ENCODE assay signal across 8 cellular contexts in genomic region chr4:185004562-185005208, GRCh38. TPM values are rescaled to one million over a fixed set of nuclear protein-coding genes. Genes with fewer than 3 reads are reported as not detected.
DNase-seq lines count a peak whose midpoint lies in the region; ATAC-seq, FAIRE-seq and TF ChIP-seq lines count a peak whose summit lies in the region.

No MANE protein-coding gene starts in this region.

- no peak for FAIRE-seq in GM12891 (lab: Jason Lieb, UNC)

- H3K36me3 ChIP-seq in WERI-Rb-1 (no peaks in the 10 kb centered on the region), iPS DF 6.9 (ENCODE audit: control insufficient read depth, insufficient read depth, low read length) (no peaks in the 10 kb centered on the region), spleen (no peaks in the 10 kb centered on the region)

- no peaks in the 10 kb centered on the region for H3K9me3 Mint-ChIP-seq in activated T-cell treated with anti-CD3 and anti-CD28 coated beads, Interleukin-2, amount 50 U/mL, for 72 hours

- peak overlapping the region; percentile 36 for H3K27ac ChIP-seq in WERI-Rb-1
- no peak overlapping the region for H3K27ac ChIP-seq in iPS DF 6.9 (ENCODE audit: low read length)
- H3K27ac ChIP-seq in spleen: no peak overlapping the region

- TF ChIP-seq POLR2A in spleen (IDR thresholded peaks at IDR 0.05): no peak
- no peak for TF ChIP-seq POLR2A in GM12891 (IDR thresholded peaks at IDR 0.05; ENCODE audit: low read depth, low read length)

- peak; percentile 67 to 68 for ATAC-seq in activated T-cell treated with anti-CD3 and anti-CD28 coated beads, Interleukin-2, amount 50 U/mL, for 72 hours (replicated peaks in 1 of 2)
- ATAC-seq in HG03280 (IDR thresholded peaks at IDR 0.05; ENCODE audit: unreplicated experiment): peak; percentile 23

- no peaks in the 10 kb centered on the region for H3K9me3 ChIP-seq in WERI-Rb-1 (ENCODE audit: severe bottlenecking)
- H3K9me3 ChIP-seq in iPS DF 6.9 (ENCODE audit: control insufficient read depth, insufficient read depth, low read length): no peaks in the 10 kb centered on the region
- H3K9me3 ChIP-seq in spleen: no peaks in the 10 kb centered on the region

- H3K4me1 Mint-ChIP-seq in activated T-cell treated with anti-CD3 and anti-CD28 coated beads, Interleukin-2, amount 50 U/mL, for 72 hours (ENCODE audit: low read depth): peaks cover 12% of the 10 kb centered on the region

- peaks cover 75% of the 10 kb centered on the region for H3K27me3 Mint-ChIP-seq in activated T-cell treated with anti-CD3 and anti-CD28 coated beads, Interleukin-2, amount 50 U/mL, for 72 hours (ENCODE audit: low read depth)

- H3K4me1 ChIP-seq in iPS DF 6.9 (ENCODE audit: control insufficient read depth, insufficient read depth, low read length): no peaks in the 10 kb centered on the region
- H3K4me1 ChIP-seq in spleen: peaks cover 0 to 14% (median 11%) of the 10 kb centered on the region in 6 donors

- H3K36me3 Mint-ChIP-seq in activated T-cell treated with anti-CD3 and anti-CD28 coated beads, Interleukin-2, amount 50 U/mL, for 72 hours (ENCODE audit: insufficient read depth in 2 of 2): no peaks in the 10 kb centered on the region

- no peak for DNase-seq in activated T-cell treated with anti-CD3 and anti-CD28 coated beads, Interleukin-2, amount 50 U/mL, for 72 hours
- DNase-seq in activated T-cell treated with anti-CD3 and anti-CD28 coated beads, Interleukin-2, amount 50 U/mL, for 48 hours: no peak
- DNase-seq in WERI-Rb-1 (peak; percentile 78), iPS DF 6.9 (ENCODE audit: low read depth, low spot score) (no peak), spleen (peak; percentile 80), GM12891 (ENCODE audit: insufficient read length, low spot score) (no peak), dermis blood vessel endothelial cell (no peak)

- peak overlapping the region; percentile 50 to 80 for H3K4me3 Mint-ChIP-seq in activated T-cell treated with anti-CD3 and anti-CD28 coated beads, Interleukin-2, amount 50 U/mL, for 72 hours

- intact Hi-C loops in spleen (cut with DNase I; ENCODE audit: low total_unique reads): loop anchor here (10.0 kb wide), 1 partner anchor 260 kb away; no protein-coding TSS in a partner anchor

- TF ChIP-seq CTCF in WERI-Rb-1 (IDR thresholded peaks at IDR 0.05; ENCODE audit: low read depth, low read length) (peak; percentile 42), spleen (IDR thresholded peaks at IDR 0.05 in 8 of 11, conservative IDR thresholded peaks at IDR 0.05 in 3 of 11) (no peak)

- H3K4me3 ChIP-seq in WERI-Rb-1 (ENCODE audit: low read depth, low read length): peak overlapping the region; percentile 49
- peak overlapping the region; percentile 1; the same call in 1 of the 2 replicates for H3K4me3 ChIP-seq in iPS DF 6.9 (ENCODE audit: low read length)
- H3K4me3 ChIP-seq in spleen: peak overlapping the region in 4 of 8 donors; percentile 1 to 52 (median 16)

- H3K27ac Mint-ChIP-seq in activated T-cell treated with anti-CD3 and anti-CD28 coated beads, Interleukin-2, amount 50 U/mL, for 72 hours: no peak overlapping the region

- WGBS in iPS DF 6.9 (ENCODE audit: insufficient coverage, insufficient read length): no CpG with 5 or more reads among the region's 22 CpGs
- 30 to 59% (median 36%) methylated on average over 13 to 22 of the region's 22 CpGs for WGBS in spleen, 5 donors

- no peaks in the 10 kb centered on the region for H3K27me3 ChIP-seq in WERI-Rb-1 (ENCODE audit: insufficient read depth, low read depth, severe bottlenecking)
- H3K27me3 ChIP-seq in iPS DF 6.9 (ENCODE audit: control insufficient read depth, insufficient read depth, low read length): no peaks in the 10 kb centered on the region; the same call in 1 of the 2 replicates
- peaks cover 0 to 66% (median 10%) of the 10 kb centered on the region in 7 donors for H3K27me3 ChIP-seq in spleen (replicated peaks in 1 of 7)

TF ChIP-seq in GM12891, 5 proteins besides CTCF, POLR2A, EP300 and RAD21:
- TF ChIP-seq TAF1 (IDR thresholded peaks at IDR 0.05; ENCODE audit: low read depth, low read length) (no peak), PAX5 (IDR thresholded peaks at IDR 0.05; ENCODE audit: insufficient read depth, low read length, severe bottlenecking) (no peak), POU2F2 (IDR thresholded peaks at IDR 0.05; ENCODE audit: low read depth, low read length) (no peak), SPI1 (IDR thresholded peaks at IDR 0.05; ENCODE audit: low read depth, low read length) (no peak), POLR2AphosphoS5 (IDR thresholded peaks at IDR 0.05; ENCODE audit: low read depth, low read length) (no peak)

RNA-seq across cellular contexts. Expression of gene HELT, which starts 13.6 kb away (rescaled TPM):
- total RNA-seq in activated T-cell treated with anti-CD3 and anti-CD28 coated beads, Interleukin-2, amount 50 U/mL, for 72 hours: not detected
- total RNA-seq in spleen (not detected), dermis blood vessel endothelial cell (not detected in 2 replicates)
- polyA plus RNA-seq in spleen: under 1 TPM in 2 of 3 donors, not detected in 1; 0.20 to 0.26 TPM
- not detected for polyA plus RNA-seq in GM12891 (2012; ENCODE audit: low read depth, missing spikeins)

Comparison
In these comparisons a context has a peak if more than half of its experiments do, and no peak if none do; other contexts are left out.
1. DNase-seq: peak in WERI-Rb-1 (single experiment) and spleen (single experiment); none in activated T-cell treated with anti-CD3 and anti-CD28 coated beads, Interleukin-2, amount 50 U/mL, for 72 hours (0 of 2), activated T-cell treated with anti-CD3 and anti-CD28 coated beads, Interleukin-2, amount 50 U/mL, for 48 hours (0 of 2), iPS DF 6.9 (single experiment), GM12891 (single experiment) and dermis blood vessel endothelial cell (single experiment).